ENCODE assay signal across 20 cellular contexts in the genomic region with DNA sequence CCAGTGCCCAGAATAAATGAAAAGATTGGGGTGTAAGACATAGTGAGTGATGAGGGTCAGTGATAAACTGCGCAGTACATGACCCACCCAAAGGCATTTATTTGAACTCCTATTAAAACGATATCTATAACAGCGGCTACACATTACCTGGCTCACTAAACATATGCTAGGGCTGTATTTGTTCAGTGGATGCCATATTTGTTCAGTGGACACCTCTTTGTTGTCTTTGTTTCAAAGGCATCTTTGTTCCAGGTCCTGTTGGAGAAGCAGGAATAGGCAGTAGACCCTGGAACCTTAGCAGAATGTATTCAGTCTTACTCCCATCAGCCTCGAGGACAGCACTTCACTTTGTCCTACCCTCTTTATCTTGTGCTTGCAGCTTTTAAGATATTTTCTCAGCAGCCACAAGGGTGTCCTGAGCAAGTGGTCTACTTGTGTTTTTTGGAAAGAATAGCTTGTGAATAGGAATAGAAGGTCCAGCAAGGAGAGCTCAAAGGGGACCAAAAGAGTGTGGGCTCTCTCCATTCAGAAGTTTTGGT.
"Had no signal": no experiment of that assay in that cellular context is flagged by ENCODE, and none has a peak within 500 bp of the region (broad histone marks: within the 10 kb centered on the region; RNA-seq: fewer than 3 reads in every experiment).

No MANE protein-coding gene starts in this region.

- H3K9me3 Mint-ChIP-seq: neural crest cell, type B pancreatic cell had no signal

- H3K4me1 Mint-ChIP-seq: natural killer cell, neural crest cell had no signal

- DNase-seq: effector memory CD4-positive, alpha-beta T cell; heart right ventricle; hypothalamus; kidney glomerular epithelial cell; mammary epithelial cell; natural killer cell; ovary; stimulated activated CD4-positive, alpha-beta T cell treated with anti-CD3 and anti-CD28 coated beads, Interleukin-2, amount 100 ng/mL, for 48 hours; stimulated activated naive CD4-positive, alpha-beta T cell treated with Interleukin-2 at 50 U/mL for 16 hours; thyroid gland had no signal

- H3K36me3 Mint-ChIP-seq: natural killer cell, type B pancreatic cell had no signal

- FAIRE-seq: endometrium, frontal cortex, islet of Langerhans, urothelium cell line had no signal

- H3K27ac Mint-ChIP-seq: natural killer cell had no signal

- H3K27ac ChIP-seq: heart right ventricle, ovary, right atrium auricular region, thyroid gland had no signal

- ATAC-seq: esophagus mucosa, heart right ventricle, left lobe of liver, natural killer cell had no signal

- H3K27me3 Mint-ChIP-seq: type B pancreatic cell had no signal

- H3K27me3 ChIP-seq: ovary, right atrium auricular region, thyroid gland had no signal

- H3K36me3 ChIP-seq: heart right ventricle, ovary, right atrium auricular region, thyroid gland had no signal

- H3K4me3 Mint-ChIP-seq: natural killer cell, neural crest cell, type B pancreatic cell had no signal

- H3K4me1 ChIP-seq: thyroid gland had no signal

- H3K9me3 ChIP-seq: heart right ventricle, ovary, right atrium auricular region, thyroid gland had no signal

- H3K4me3 ChIP-seq: heart right ventricle, ovary, right atrium auricular region, smooth muscle cell, thyroid gland had no signal
